In genomic region chr12:104215638-104216297, GRCh38 we compare ENCODE assay signal across 9 cellular contexts.
DNase-seq lines count a peak whose midpoint lies in the region; ATAC-seq and TF ChIP-seq lines count a peak whose summit lies in the region.
"Had no signal": no experiment of that assay in that cellular context is flagged by ENCODE, and none has a peak within 500 bp of the region (broad histone marks: within the 10 kb centered on the region; RNA-seq: fewer than 3 reads in every experiment).

TSS of gene TXNRD1 (plus strand) at chr12:104215779. CDS start at chr12:104215803, 24 bp downstream.

- no peak within 1 kb of the TSS for H3K27ac ChIP-seq in neutrophil
- peak within 1 kb of the TSS; percentile 54 for H3K27ac ChIP-seq in subcutaneous abdominal adipose tissue (ENCODE audit: low read depth, low read length)

- DNase-seq in NCI-H524 (lab: John Stamatoyannopoulos, UW) (peak; percentile 41 to 81), NCI-H524 treated with DMSO at 0.1 percent for 48 hours (lab: John Stamatoyannopoulos, UW) (no peak), RPMI8226 (peak; percentile 82), activated gamma-delta T cell treated with Interleukin-2 at 50 U/mL for 16 hours (peak; percentile 81), germinal center (ENCODE audit: low spot score) (peak; percentile 88)
- DNase-seq: DND-41 had no signal

- ATAC-seq in HG03039 (IDR thresholded peaks at IDR 0.05; ENCODE audit: unreplicated experiment): peak; percentile 93

- no peaks in the 10 kb centered on the region for H3K9me3 ChIP-seq in neutrophil
- H3K9me3 ChIP-seq in subcutaneous abdominal adipose tissue (ENCODE audit: control insufficient read depth in 5 of 5, low read length in 5 of 5): no peaks in the 10 kb centered on the region

- H3K27me3 ChIP-seq in neutrophil (peaks cover 36% of the 10 kb centered on the region), subcutaneous abdominal adipose tissue (ENCODE audit: control insufficient read depth in 5 of 5, insufficient read depth in 4 of 5, low read length in 5 of 5) (no peaks in the 10 kb centered on the region)

- H3K4me3 ChIP-seq in neutrophil (ENCODE audit: low read depth in 1 of 2, low read length in 1 of 2) (peak within 1 kb of the TSS; percentile 60 to 62), subcutaneous abdominal adipose tissue (ENCODE audit: low read depth in 1 of 5, low read length in 5 of 5) (peak within 1 kb of the TSS; percentile 53 to 83 (median 69))

- H3K4me1 ChIP-seq in neutrophil (ENCODE audit: control insufficient read depth in 1 of 2, insufficient read depth in 1 of 2, low read depth in 1 of 2, low read length in 1 of 2) (peaks cover 8 to 10% of the 10 kb centered on the region in 2 experiments), subcutaneous abdominal adipose tissue (ENCODE audit: control insufficient read depth in 5 of 5, insufficient read depth in 5 of 5, low read length in 5 of 5) (peaks cover 0 to 27% (median 20%) of the 10 kb centered on the region in 5 donors)

- TF ChIP-seq CTCF in neutrophil (IDR thresholded peaks at IDR 0.05): peak; percentile 83

- no peaks in the 10 kb centered on the region for H3K36me3 ChIP-seq in neutrophil
- H3K36me3 ChIP-seq in subcutaneous abdominal adipose tissue (ENCODE audit: control insufficient read depth in 5 of 5, insufficient read depth in 5 of 5, low read length in 5 of 5): no peaks in the 10 kb centered on the region

- H3K9ac ChIP-seq in subcutaneous abdominal adipose tissue (ENCODE audit: low read length in 5 of 5): peak within 1 kb of the TSS; percentile 38 to 91 (median 77)
